Comparison of ENCODE assay signal across 29 cellular contexts in genomic region chr17:53900951-53901350, GRCh38.
"Had no signal": no experiment of that assay in that cellular context is flagged by ENCODE, and none has a peak within 500 bp of the region (broad histone marks: within the 10 kb centered on the region; RNA-seq: fewer than 3 reads in every experiment).

No MANE protein-coding gene starts in this region.

- H3K4me1 ChIP-seq: stomach, suprapubic skin, testis, thyroid gland, tibial artery, tibial nerve, transverse colon, upper lobe of left lung, upper lobe of right lung, uterus, vagina had no signal

- H3K4me3 Mint-ChIP-seq: stimulated activated effector memory CD8-positive, alpha-beta T cell treated with anti-CD3 and anti-CD28 coated beads, Interleukin-12 subunit alpha, Interleukin-12 subunit beta, amount 100 ng/mL, for 72 hours; stimulated activated memory B cell treated with anti-CD40 and anti-IgM and Interleukin-4, amounts not matched to agents 10 μg/mL and 1 μg/mL and 100 μg/mL, for 72 hours; stimulated activated naive B cell treated with anti-CD40 and anti-IgM and Interleukin-4, amounts not matched to agents 10 μg/mL and 1 μg/mL and 100 μg/mL, for 72 hours; stimulated activated naive CD8-positive, alpha-beta T cell treated with anti-CD3 and anti-CD28 coated beads, Interleukin-15, amount 100 ng/mL, for 72 hours; stimulated activated naive CD8-positive, alpha-beta T cell treated with anti-CD3 and anti-CD28 coated beads, Interleukin-15, Interleukin-2, amounts not matched to agents 100 ng/mL and 50 ng/mL, for 24 hours; type B pancreatic cell had no signal

- H3K27me3 ChIP-seq: stomach, suprapubic skin, testis, thyroid gland, tibial artery, tibial nerve, transverse colon, upper lobe of left lung, upper lobe of right lung, uterus, vagina had no signal

- H3K4me3 ChIP-seq: stomach, suprapubic skin, testis, thoracic aorta, thyroid gland, tibial artery, tibial nerve, transverse colon, upper lobe of left lung, upper lobe of right lung, uterus, vagina had no signal

- H3K4me1 Mint-ChIP-seq: stimulated activated effector memory CD8-positive, alpha-beta T cell treated with anti-CD3 and anti-CD28 coated beads, Interleukin-12 subunit alpha, Interleukin-12 subunit beta, amount 100 ng/mL, for 72 hours; stimulated activated memory B cell treated with anti-CD40 and anti-IgM and Interleukin-4, amounts not matched to agents 10 μg/mL and 1 μg/mL and 100 μg/mL, for 72 hours; stimulated activated naive B cell treated with anti-CD40 and anti-IgM and Interleukin-4, amounts not matched to agents 10 μg/mL and 1 μg/mL and 100 μg/mL, for 72 hours; stimulated activated naive CD8-positive, alpha-beta T cell treated with anti-CD3 and anti-CD28 coated beads, Interleukin-15, amount 100 ng/mL, for 72 hours had no signal

- H3K27ac ChIP-seq: stomach, suprapubic skin, testis, thoracic aorta, thyroid gland, tibial artery, tibial nerve, transverse colon, upper lobe of left lung, upper lobe of right lung, uterus, vagina had no signal

- DNase-seq: stimulated activated CD4-positive, alpha-beta T cell treated with anti-CD3 and anti-CD28 coated beads, Interleukin-2, amount 100 ng/mL, for 48 hours; stimulated activated CD4-positive, alpha-beta T cell treated with anti-CD3 and anti-CD28 coated beads, Interleukin-4, amount 100 ng/mL, for 1 hour; stimulated activated CD4-positive, alpha-beta T cell treated with anti-CD3 and anti-CD28 coated beads, Interleukin-4, amount 100 ng/mL, for 24 hours; stimulated activated CD4-positive, alpha-beta T cell treated with anti-CD3 and anti-CD28 coated beads, Interleukin-4, amount 100 ng/mL, for 4 hours; stimulated activated CD8-positive, alpha-beta memory T cell treated with anti-CD3 and anti-CD28 coated beads, Interleukin-4, amount 100 ng/mL, for 48 hours; stimulated activated naive B cell treated with anti-CD40 and anti-IgM and Interleukin-4, amounts not matched to agents 10 μg/mL and 1 μg/mL and 100 μg/mL, for 72 hours; stimulated activated naive CD4-positive, alpha-beta T cell; stimulated activated naive CD4-positive, alpha-beta T cell treated with Interleukin-2 at 50 U/mL for 16 hours; stimulated activated naive CD8-positive, alpha-beta T cell treated with anti-CD3 and anti-CD28 coated beads, Interleukin-15, amount 100 ng/mL, for 72 hours; stimulated activated naive CD8-positive, alpha-beta T cell treated with anti-CD3 and anti-CD28 coated beads, Interleukin-15, Interleukin-2, amounts not matched to agents 100 U/mL and 50 U/mL, for 24 hours; stomach; substantia nigra; testis; thyroid gland; tibial artery; transverse colon; trophoblast cell; upper lobe of left lung; upper lobe of right lung; uterus had no signal

- H3K36me3 ChIP-seq: stomach, suprapubic skin, thoracic aorta, thyroid gland, tibial artery, tibial nerve, transverse colon, upper lobe of left lung, upper lobe of right lung, uterus, vagina had no signal

- ATAC-seq: stimulated activated effector memory CD8-positive, alpha-beta T cell treated with anti-CD3 and anti-CD28 coated beads, Interleukin-12 subunit alpha, Interleukin-12 subunit beta, amount 100 ng/mL, for 72 hours; stimulated activated memory B cell treated with anti-CD40 and anti-IgM and Interleukin-4, amounts not matched to agents 10 μg/mL and 1 μg/mL and 100 μg/mL, for 72 hours; stimulated activated naive B cell treated with anti-CD40 and anti-IgM and Interleukin-4, amounts not matched to agents 10 μg/mL and 1 μg/mL and 100 μg/mL, for 72 hours; stimulated activated naive CD8-positive, alpha-beta T cell treated with anti-CD3 and anti-CD28 coated beads, Interleukin-15, amount 100 ng/mL, for 72 hours; stimulated activated naive CD8-positive, alpha-beta T cell treated with anti-CD3 and anti-CD28 coated beads, Interleukin-15, Interleukin-2, amounts not matched to agents 100 U/mL and 50 U/mL, for 24 hours; upper lobe of right lung had no signal

- FAIRE-seq: urothelium cell line had no signal

- H3K27me3 Mint-ChIP-seq: stimulated activated memory B cell treated with anti-CD40 and anti-IgM and Interleukin-4, amounts not matched to agents 10 μg/mL and 1 μg/mL and 100 μg/mL, for 72 hours; stimulated activated naive B cell treated with anti-CD40 and anti-IgM and Interleukin-4, amounts not matched to agents 10 μg/mL and 1 μg/mL and 100 μg/mL, for 72 hours; stimulated activated naive CD8-positive, alpha-beta T cell treated with anti-CD3 and anti-CD28 coated beads, Interleukin-15, amount 100 ng/mL, for 72 hours; stimulated activated naive CD8-positive, alpha-beta T cell treated with anti-CD3 and anti-CD28 coated beads, Interleukin-15, Interleukin-2, amounts not matched to agents 100 ng/mL and 50 ng/mL, for 24 hours; type B pancreatic cell had no signal

- H3K9me3 ChIP-seq: testis, thoracic aorta, thyroid gland, transverse colon, uterus had no signal

- H3K36me3 Mint-ChIP-seq: stimulated activated effector memory CD8-positive, alpha-beta T cell treated with anti-CD3 and anti-CD28 coated beads, Interleukin-12 subunit alpha, Interleukin-12 subunit beta, amount 100 ng/mL, for 72 hours; stimulated activated memory B cell treated with anti-CD40 and anti-IgM and Interleukin-4, amounts not matched to agents 10 μg/mL and 1 μg/mL and 100 μg/mL, for 72 hours; stimulated activated naive B cell treated with anti-CD40 and anti-IgM and Interleukin-4, amounts not matched to agents 10 μg/mL and 1 μg/mL and 100 μg/mL, for 72 hours; type B pancreatic cell had no signal

- H3K27ac Mint-ChIP-seq: stimulated activated effector memory CD8-positive, alpha-beta T cell treated with anti-CD3 and anti-CD28 coated beads, Interleukin-12 subunit alpha, Interleukin-12 subunit beta, amount 100 ng/mL, for 72 hours; stimulated activated memory B cell treated with anti-CD40 and anti-IgM and Interleukin-4, amounts not matched to agents 10 μg/mL and 1 μg/mL and 100 μg/mL, for 72 hours; stimulated activated naive B cell treated with anti-CD40 and anti-IgM and Interleukin-4, amounts not matched to agents 10 μg/mL and 1 μg/mL and 100 μg/mL, for 72 hours; stimulated activated naive CD8-positive, alpha-beta T cell treated with anti-CD3 and anti-CD28 coated beads, Interleukin-15, amount 100 ng/mL, for 72 hours; stimulated activated naive CD8-positive, alpha-beta T cell treated with anti-CD3 and anti-CD28 coated beads, Interleukin-15, Interleukin-2, amounts not matched to agents 100 ng/mL and 50 ng/mL, for 24 hours; type B pancreatic cell had no signal
